Comparison of ENCODE assay signal across 14 cellular contexts in genomic region chr14:68368850-68369249, GRCh38.
DNase-seq lines count a peak whose midpoint lies in the region; ATAC-seq and TF ChIP-seq lines count a peak whose summit lies in the region.
"Had no signal": no experiment of that assay in that cellular context is flagged by ENCODE, and none has a peak within 500 bp of the region (broad histone marks: within the 10 kb centered on the region; RNA-seq: fewer than 3 reads in every experiment).

No MANE protein-coding gene starts in this region.

- peaks cover 28% of the 10 kb centered on the region for H3K4me1 ChIP-seq in upper lobe of right lung
- peaks cover 0 to 9% (median 1%) of the 10 kb centered on the region in 4 donors for H3K4me1 ChIP-seq in right lobe of liver

- H3K9me3 ChIP-seq in upper lobe of right lung: no peaks in the 10 kb centered on the region
- no peaks in the 10 kb centered on the region for H3K9me3 ChIP-seq in right lobe of liver
- H3K9me3 ChIP-seq: adrenal gland had no signal

- WGBS in right lobe of liver (ENCODE audit: insufficient coverage, low coverage, low lambda C conversion rate, missing lambda C conversion rate): 88% methylated on average over 3 of the region's 3 CpGs

- no peak overlapping the region for H3K4me3 Mint-ChIP-seq in activated naive CD4-positive, alpha-beta T cell treated with anti-CD3 and anti-CD28 coated beads, Interleukin-2, amount 10 ng/mL, durations not matched to agents 7 days and 5 days
- H3K4me3 Mint-ChIP-seq in activated naive CD4-positive, alpha-beta T cell treated with anti-CD3 and anti-CD28 coated beads for 36 hours: no peak overlapping the region
- H3K4me3 Mint-ChIP-seq in activated naive CD8-positive, alpha-beta T cell treated with anti-CD3 and anti-CD28 coated beads, Interleukin-2, amount 50 U/mL, for 24 hours: no peak overlapping the region
- H3K4me3 Mint-ChIP-seq: H9, WTC11 had no signal

- TF ChIP-seq CTCF in upper lobe of right lung (IDR thresholded peaks at IDR 0.05) (no peak), right lobe of liver (IDR thresholded peaks at IDR 0.05) (no peak)

- no peaks in the 10 kb centered on the region for H3K27me3 ChIP-seq in upper lobe of right lung
- no peaks in the 10 kb centered on the region for H3K27me3 ChIP-seq in right lobe of liver
- H3K27me3 ChIP-seq: adrenal gland had no signal

- H3K9me3 Mint-ChIP-seq in activated naive CD4-positive, alpha-beta T cell treated with anti-CD3 and anti-CD28 coated beads, Interleukin-2, amount 10 ng/mL, durations not matched to agents 7 days and 5 days: no peaks in the 10 kb centered on the region
- no peaks in the 10 kb centered on the region for H3K9me3 Mint-ChIP-seq in activated naive CD4-positive, alpha-beta T cell treated with anti-CD3 and anti-CD28 coated beads for 36 hours
- no peaks in the 10 kb centered on the region for H3K9me3 Mint-ChIP-seq in activated naive CD8-positive, alpha-beta T cell treated with anti-CD3 and anti-CD28 coated beads, Interleukin-2, amount 50 U/mL, for 24 hours

- H3K4me3 ChIP-seq in upper lobe of right lung (no peak overlapping the region), right lobe of liver (no peak overlapping the region)
- H3K4me3 ChIP-seq: adrenal gland, smooth muscle cell had no signal

- TF ChIP-seq POLR2A in right lobe of liver (IDR thresholded peaks at IDR 0.05): no peak

- H3K27ac Mint-ChIP-seq in activated naive CD4-positive, alpha-beta T cell treated with anti-CD3 and anti-CD28 coated beads, Interleukin-2, amount 10 ng/mL, durations not matched to agents 7 days and 5 days: peak overlapping the region; percentile 67
- H3K27ac Mint-ChIP-seq in activated naive CD4-positive, alpha-beta T cell treated with anti-CD3 and anti-CD28 coated beads for 36 hours: no peak overlapping the region
- H3K27ac Mint-ChIP-seq in activated naive CD8-positive, alpha-beta T cell treated with anti-CD3 and anti-CD28 coated beads, Interleukin-2, amount 50 U/mL, for 24 hours: peak overlapping the region; percentile 78
- H3K27ac Mint-ChIP-seq: WTC11 had no signal

- H3K36me3 Mint-ChIP-seq in activated naive CD4-positive, alpha-beta T cell treated with anti-CD3 and anti-CD28 coated beads, Interleukin-2, amount 10 ng/mL, durations not matched to agents 7 days and 5 days: peaks cover 4% of the 10 kb centered on the region
- H3K36me3 Mint-ChIP-seq in activated naive CD4-positive, alpha-beta T cell treated with anti-CD3 and anti-CD28 coated beads for 36 hours (ENCODE audit: low read depth): no peaks in the 10 kb centered on the region
- H3K36me3 Mint-ChIP-seq in activated naive CD8-positive, alpha-beta T cell treated with anti-CD3 and anti-CD28 coated beads, Interleukin-2, amount 50 U/mL, for 24 hours (ENCODE audit: low read depth): peaks cover 2% of the 10 kb centered on the region
- H3K36me3 Mint-ChIP-seq: WTC11 had no signal

- intact Hi-C loops in activated naive CD4-positive, alpha-beta T cell treated with anti-CD3 and anti-CD28 coated beads for 36 hours (cut with micrococcal nuclease): loop anchor here (5.0 kb wide), 2 partner anchors 448 to 767 kb away; partner anchors contain the start of gene PIGH
- intact Hi-C loops in upper lobe of right lung (cut with DNase I): no loop called here
- intact Hi-C loops in right lobe of liver (cut with DNase I): no loop called here

- CTCF ChIA-PET in activated naive CD4-positive, alpha-beta T cell treated with anti-CD3 and anti-CD28 coated beads, Interleukin-2, amount 10 ng/mL, durations not matched to agents 7 days and 5 days (lab: Charles Lee): interaction anchor here (1.2 kb wide), 1 partner anchor 120 kb away, joined by 3 read pairs; no protein-coding TSS in a partner anchor
- CTCF ChIA-PET in activated naive CD4-positive, alpha-beta T cell treated with anti-CD3 and anti-CD28 coated beads for 36 hours (lab: Charles Lee): interaction anchor here (1.1 to 1.8 kb wide), 2 partner anchors 9 to 419 kb away, joined by 3 to 8 read pairs; no protein-coding TSS in a partner anchor

- H3K27me3 Mint-ChIP-seq in activated naive CD4-positive, alpha-beta T cell treated with anti-CD3 and anti-CD28 coated beads, Interleukin-2, amount 10 ng/mL, durations not matched to agents 7 days and 5 days: no peaks in the 10 kb centered on the region
- H3K27me3 Mint-ChIP-seq in activated naive CD4-positive, alpha-beta T cell treated with anti-CD3 and anti-CD28 coated beads for 36 hours (ENCODE audit: low read depth): no peaks in the 10 kb centered on the region
- no peaks in the 10 kb centered on the region for H3K27me3 Mint-ChIP-seq in activated naive CD8-positive, alpha-beta T cell treated with anti-CD3 and anti-CD28 coated beads, Interleukin-2, amount 50 U/mL, for 24 hours

- H3K27ac ChIP-seq in upper lobe of right lung (peak overlapping the region; percentile 19), right lobe of liver (no peak overlapping the region)

- no peak for DNase-seq in activated naive CD4-positive, alpha-beta T cell treated with anti-CD3 and anti-CD28 coated beads, Interleukin-2, amount 10 ng/mL, durations not matched to agents 7 days and 5 days
- no peak for DNase-seq in activated naive CD4-positive, alpha-beta T cell treated with anti-CD3 and anti-CD28 coated beads for 36 hours
- DNase-seq in activated naive CD8-positive, alpha-beta T cell treated with anti-CD3 and anti-CD28 coated beads, Interleukin-2, amount 50 U/mL, for 24 hours: no peak
- DNase-seq in upper lobe of right lung: no peak
- DNase-seq in G401 (ENCODE audit: low spot score): no peak
- DNase-seq in right lobe of liver: no peak
- no peak for DNase-seq in DMS 273 (lab: John Stamatoyannopoulos, UW; ENCODE audit: unreplicated experiment)
- DNase-seq: adrenal gland, H9, hypothalamus, NCI-H1694 had no signal

- H3K4me1 Mint-ChIP-seq in activated naive CD4-positive, alpha-beta T cell treated with anti-CD3 and anti-CD28 coated beads, Interleukin-2, amount 10 ng/mL, durations not matched to agents 7 days and 5 days: peaks cover 19% of the 10 kb centered on the region
- H3K4me1 Mint-ChIP-seq in activated naive CD4-positive, alpha-beta T cell treated with anti-CD3 and anti-CD28 coated beads for 36 hours (ENCODE audit: low read depth): peaks cover 34% of the 10 kb centered on the region
- H3K4me1 Mint-ChIP-seq in activated naive CD8-positive, alpha-beta T cell treated with anti-CD3 and anti-CD28 coated beads, Interleukin-2, amount 50 U/mL, for 24 hours: peaks cover 53% of the 10 kb centered on the region

- peak; percentile 42 for ATAC-seq in HG03108 (IDR thresholded peaks at IDR 0.05; ENCODE audit: unreplicated experiment)
- ATAC-seq in activated naive CD8-positive, alpha-beta T cell treated with anti-CD3 and anti-CD28 coated beads, Interleukin-2, amount 50 U/mL, for 24 hours: peak; percentile 44
- ATAC-seq in upper lobe of right lung: no peak
- no peak for ATAC-seq in right lobe of liver
- ATAC-seq: WTC11 had no signal

- H3K36me3 ChIP-seq in upper lobe of right lung (no peaks in the 10 kb centered on the region), right lobe of liver (no peaks in the 10 kb centered on the region)
- H3K36me3 ChIP-seq: adrenal gland had no signal

- in situ Hi-C loops in G401 (cut with HindIII; ENCODE audit: low sequenced_read_pairs): no loop called here

Comparison
In these comparisons a context has a peak if more than half of its experiments do, and no peak if none do; other contexts are left out.
1. ATAC-seq: peak in HG03108 (single experiment) and activated naive CD8-positive, alpha-beta T cell treated with anti-CD3 and anti-CD28 coated beads, Interleukin-2, amount 50 U/mL, for 24 hours (single experiment); none in upper lobe of right lung (single experiment) and right lobe of liver (0 of 4).